In the genomic region with DNA sequence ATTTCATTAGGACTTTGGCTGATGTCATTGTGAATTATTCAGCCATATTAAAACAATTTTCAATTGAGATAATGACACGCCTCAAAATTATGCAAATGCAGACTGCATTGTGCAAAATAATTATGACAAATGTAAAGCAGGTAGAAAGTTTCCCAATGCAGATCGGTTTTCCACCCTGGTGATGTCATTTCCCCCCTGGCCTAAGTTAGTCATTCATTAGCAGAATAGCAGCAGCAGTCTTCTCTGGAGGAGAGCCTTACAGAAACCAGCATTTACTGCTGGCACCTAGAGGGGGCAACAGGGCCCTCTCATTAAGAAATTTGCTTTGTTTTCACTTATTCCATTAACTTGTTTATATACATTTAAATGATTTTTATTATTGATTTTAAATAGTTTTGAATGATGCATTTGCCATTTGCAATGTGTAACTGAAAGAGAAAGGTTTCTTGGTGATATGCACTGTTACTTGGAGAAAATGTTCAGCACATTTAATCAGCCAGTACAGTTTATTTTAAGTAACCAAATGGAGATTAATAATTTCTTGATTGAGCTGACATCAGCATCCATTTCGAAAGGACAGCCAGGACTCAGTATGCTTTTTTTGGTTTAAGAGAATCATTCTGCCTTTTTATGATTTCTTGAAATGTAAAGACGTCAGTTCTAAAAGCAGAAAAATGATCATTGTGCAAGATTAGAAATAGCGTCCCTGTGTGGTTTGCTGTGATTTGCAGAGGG, we compare ENCODE assay signal across 8 cellular contexts. TPM values are rescaled to one million over a fixed set of nuclear protein-coding genes. Genes with fewer than 3 reads are reported as not detected.
DNase-seq lines count a peak whose midpoint lies in the region; ATAC-seq and TF ChIP-seq lines count a peak whose summit lies in the region.

No MANE protein-coding gene starts in this region.

- H3K9ac ChIP-seq in colonic mucosa (ENCODE audit: low read depth in 2 of 2, low read length in 2 of 2) = peak overlapping the region in 1 of 2 donors; percentile 98

- peaks cover 23% of the 10 kb centered on the region for H3K4me1 Mint-ChIP-seq in mesothelial cell of epicardium

- TF ChIP-seq CTCF in colonic mucosa (IDR thresholded peaks at IDR 0.05) = no peak
- TF ChIP-seq CTCF in mesothelial cell of epicardium (IDR thresholded peaks at IDR 0.05; ENCODE audit: unreplicated experiment) = no peak

- H3K27ac ChIP-seq in colonic mucosa (peak overlapping the region; percentile 93), thymus (ENCODE audit: low read depth) (peak overlapping the region; percentile 52)

- no peaks in the 10 kb centered on the region for H3K9me3 ChIP-seq in colonic mucosa
- no peaks in the 10 kb centered on the region for H3K9me3 ChIP-seq in thymus (ENCODE audit: control insufficient read depth)

- peak overlapping the region; percentile 91 for H3K4me3 Mint-ChIP-seq in mesothelial cell of epicardium

- no peaks in the 10 kb centered on the region for H3K27me3 ChIP-seq in colonic mucosa
- no peaks in the 10 kb centered on the region for H3K27me3 ChIP-seq in thymus (ENCODE audit: control insufficient read depth, insufficient read depth)

- H3K36me3 ChIP-seq in colonic mucosa (no peaks in the 10 kb centered on the region), thymus (ENCODE audit: control insufficient read depth, insufficient read depth) (no peaks in the 10 kb centered on the region)

- intact Hi-C loops in colonic mucosa (cut with DNase I) = loop anchor here (5.0 kb wide), 2 partner anchors 132 to 337 kb away; no protein-coding TSS in a partner anchor

- DNase-seq in NCI-H1417 (lab: John Stamatoyannopoulos, UW) (peak in 2 of 3 experiments; percentile 29 to 52), NCI-H1417 treated with DMSO at 0.1 percent for 48 hours (lab: John Stamatoyannopoulos, UW) (no peak), HuH-7 (ENCODE audit: low spot score) (peak; percentile 77), T1000 (lab: John Stamatoyannopoulos, UW) (peak; percentile 50), colonic mucosa (peak; percentile 45), mesothelial cell of epicardium (ENCODE audit: low spot score in 2 of 2, unreplicated experiment in 2 of 2) (no peak)

- H3K4me1 ChIP-seq in colonic mucosa (peaks cover 3% of the 10 kb centered on the region), thymus (ENCODE audit: control insufficient read depth, insufficient read depth, low read length) (peaks cover 3% of the 10 kb centered on the region)

- H3K36me3 Mint-ChIP-seq in mesothelial cell of epicardium = peaks cover 8% of the 10 kb centered on the region

- H3K27ac Mint-ChIP-seq in mesothelial cell of epicardium = peak overlapping the region; percentile 97

- ATAC-seq in GM21526 (IDR thresholded peaks at IDR 0.05; ENCODE audit: low FRiP score, unreplicated experiment) = peak; percentile 35

- no peak overlapping the region for H3K4me3 ChIP-seq in colonic mucosa
- no peak overlapping the region for H3K4me3 ChIP-seq in thymus (ENCODE audit: low read length)

- no peaks in the 10 kb centered on the region for H3K9me3 Mint-ChIP-seq in mesothelial cell of epicardium

- WGBS in thymus = 61% methylated on average over 5 of the region's 5 CpGs

- H3K27me3 Mint-ChIP-seq in mesothelial cell of epicardium (ENCODE audit: low read depth) = no peaks in the 10 kb centered on the region

RNA-seq across cellular contexts. Expression of gene ARID5B, which starts 3.4 kb away (rescaled TPM):
- 10 to 100 TPM; 18.8 to 27.2 TPM for total RNA-seq in colonic mucosa
- total RNA-seq in mesothelial cell of epicardium = 50.9 to 52.5 TPM (median 51.4 TPM) in 3 replicates
- 11.3 TPM for polyA plus RNA-seq in thymus

Comparison
In these comparisons a context has a peak if more than half of its experiments do, and no peak if none do; other contexts are left out.
1. DNase-seq: peak in NCI-H1417 (2 of 3), HuH-7 (single experiment), T1000 (single experiment) and colonic mucosa (single experiment); none in NCI-H1417 treated with DMSO at 0.1 percent for 48 hours (single experiment) and mesothelial cell of epicardium (0 of 2).